Comparison of ENCODE assay signal across 1 cellular context in the genomic region with DNA sequence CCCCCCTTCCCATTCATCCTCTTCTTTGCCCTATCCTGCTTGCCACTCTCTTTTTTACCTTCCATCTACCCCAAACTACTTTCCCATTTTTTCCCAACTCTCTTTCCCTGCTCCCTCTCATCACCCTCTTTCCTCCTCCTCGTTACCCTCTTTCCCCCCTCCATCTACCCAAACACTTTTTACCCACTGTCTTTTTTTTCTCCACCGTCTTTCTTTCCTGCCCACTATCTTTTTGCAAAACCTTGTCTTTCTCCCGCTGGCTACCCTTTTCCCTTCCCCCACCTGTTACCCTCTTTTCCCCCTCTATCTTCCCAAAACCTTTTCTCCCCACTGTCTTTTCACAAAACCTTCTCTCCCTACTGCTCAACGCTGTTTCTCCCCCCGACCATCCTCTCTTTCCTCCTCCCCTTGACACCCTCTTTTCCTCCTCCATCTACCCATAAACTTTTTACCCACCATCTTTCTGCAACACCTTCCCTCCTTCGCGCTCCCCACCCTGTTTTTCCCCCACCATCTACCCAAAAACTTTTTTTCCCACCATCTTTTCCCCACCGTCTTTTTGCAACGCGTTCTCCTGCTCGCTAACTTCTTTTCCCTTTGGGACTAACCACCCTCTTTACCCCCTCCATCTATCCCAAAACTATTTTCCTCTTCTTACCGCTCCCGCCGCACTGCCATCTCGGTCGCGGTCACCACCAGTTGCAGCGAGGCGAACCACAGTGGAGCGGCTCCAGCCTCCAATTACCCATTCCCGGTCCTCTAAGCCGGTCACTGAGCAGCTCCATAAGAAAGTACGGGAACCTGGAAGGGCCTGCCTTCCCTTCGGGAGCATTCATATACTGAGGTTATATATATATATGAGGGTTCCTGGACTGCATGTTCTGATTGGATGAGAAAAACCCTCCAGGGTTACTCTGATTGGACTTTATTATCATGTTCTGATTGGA.
TF ChIP-seq lines count a peak whose summit lies in the region.

No MANE protein-coding gene starts in this region.

TF ChIP-seq in K562, 482 proteins besides CTCF, POLR2A, EP300 and RAD21 (continued from another document):
- TF ChIP-seq, protein P1, sequence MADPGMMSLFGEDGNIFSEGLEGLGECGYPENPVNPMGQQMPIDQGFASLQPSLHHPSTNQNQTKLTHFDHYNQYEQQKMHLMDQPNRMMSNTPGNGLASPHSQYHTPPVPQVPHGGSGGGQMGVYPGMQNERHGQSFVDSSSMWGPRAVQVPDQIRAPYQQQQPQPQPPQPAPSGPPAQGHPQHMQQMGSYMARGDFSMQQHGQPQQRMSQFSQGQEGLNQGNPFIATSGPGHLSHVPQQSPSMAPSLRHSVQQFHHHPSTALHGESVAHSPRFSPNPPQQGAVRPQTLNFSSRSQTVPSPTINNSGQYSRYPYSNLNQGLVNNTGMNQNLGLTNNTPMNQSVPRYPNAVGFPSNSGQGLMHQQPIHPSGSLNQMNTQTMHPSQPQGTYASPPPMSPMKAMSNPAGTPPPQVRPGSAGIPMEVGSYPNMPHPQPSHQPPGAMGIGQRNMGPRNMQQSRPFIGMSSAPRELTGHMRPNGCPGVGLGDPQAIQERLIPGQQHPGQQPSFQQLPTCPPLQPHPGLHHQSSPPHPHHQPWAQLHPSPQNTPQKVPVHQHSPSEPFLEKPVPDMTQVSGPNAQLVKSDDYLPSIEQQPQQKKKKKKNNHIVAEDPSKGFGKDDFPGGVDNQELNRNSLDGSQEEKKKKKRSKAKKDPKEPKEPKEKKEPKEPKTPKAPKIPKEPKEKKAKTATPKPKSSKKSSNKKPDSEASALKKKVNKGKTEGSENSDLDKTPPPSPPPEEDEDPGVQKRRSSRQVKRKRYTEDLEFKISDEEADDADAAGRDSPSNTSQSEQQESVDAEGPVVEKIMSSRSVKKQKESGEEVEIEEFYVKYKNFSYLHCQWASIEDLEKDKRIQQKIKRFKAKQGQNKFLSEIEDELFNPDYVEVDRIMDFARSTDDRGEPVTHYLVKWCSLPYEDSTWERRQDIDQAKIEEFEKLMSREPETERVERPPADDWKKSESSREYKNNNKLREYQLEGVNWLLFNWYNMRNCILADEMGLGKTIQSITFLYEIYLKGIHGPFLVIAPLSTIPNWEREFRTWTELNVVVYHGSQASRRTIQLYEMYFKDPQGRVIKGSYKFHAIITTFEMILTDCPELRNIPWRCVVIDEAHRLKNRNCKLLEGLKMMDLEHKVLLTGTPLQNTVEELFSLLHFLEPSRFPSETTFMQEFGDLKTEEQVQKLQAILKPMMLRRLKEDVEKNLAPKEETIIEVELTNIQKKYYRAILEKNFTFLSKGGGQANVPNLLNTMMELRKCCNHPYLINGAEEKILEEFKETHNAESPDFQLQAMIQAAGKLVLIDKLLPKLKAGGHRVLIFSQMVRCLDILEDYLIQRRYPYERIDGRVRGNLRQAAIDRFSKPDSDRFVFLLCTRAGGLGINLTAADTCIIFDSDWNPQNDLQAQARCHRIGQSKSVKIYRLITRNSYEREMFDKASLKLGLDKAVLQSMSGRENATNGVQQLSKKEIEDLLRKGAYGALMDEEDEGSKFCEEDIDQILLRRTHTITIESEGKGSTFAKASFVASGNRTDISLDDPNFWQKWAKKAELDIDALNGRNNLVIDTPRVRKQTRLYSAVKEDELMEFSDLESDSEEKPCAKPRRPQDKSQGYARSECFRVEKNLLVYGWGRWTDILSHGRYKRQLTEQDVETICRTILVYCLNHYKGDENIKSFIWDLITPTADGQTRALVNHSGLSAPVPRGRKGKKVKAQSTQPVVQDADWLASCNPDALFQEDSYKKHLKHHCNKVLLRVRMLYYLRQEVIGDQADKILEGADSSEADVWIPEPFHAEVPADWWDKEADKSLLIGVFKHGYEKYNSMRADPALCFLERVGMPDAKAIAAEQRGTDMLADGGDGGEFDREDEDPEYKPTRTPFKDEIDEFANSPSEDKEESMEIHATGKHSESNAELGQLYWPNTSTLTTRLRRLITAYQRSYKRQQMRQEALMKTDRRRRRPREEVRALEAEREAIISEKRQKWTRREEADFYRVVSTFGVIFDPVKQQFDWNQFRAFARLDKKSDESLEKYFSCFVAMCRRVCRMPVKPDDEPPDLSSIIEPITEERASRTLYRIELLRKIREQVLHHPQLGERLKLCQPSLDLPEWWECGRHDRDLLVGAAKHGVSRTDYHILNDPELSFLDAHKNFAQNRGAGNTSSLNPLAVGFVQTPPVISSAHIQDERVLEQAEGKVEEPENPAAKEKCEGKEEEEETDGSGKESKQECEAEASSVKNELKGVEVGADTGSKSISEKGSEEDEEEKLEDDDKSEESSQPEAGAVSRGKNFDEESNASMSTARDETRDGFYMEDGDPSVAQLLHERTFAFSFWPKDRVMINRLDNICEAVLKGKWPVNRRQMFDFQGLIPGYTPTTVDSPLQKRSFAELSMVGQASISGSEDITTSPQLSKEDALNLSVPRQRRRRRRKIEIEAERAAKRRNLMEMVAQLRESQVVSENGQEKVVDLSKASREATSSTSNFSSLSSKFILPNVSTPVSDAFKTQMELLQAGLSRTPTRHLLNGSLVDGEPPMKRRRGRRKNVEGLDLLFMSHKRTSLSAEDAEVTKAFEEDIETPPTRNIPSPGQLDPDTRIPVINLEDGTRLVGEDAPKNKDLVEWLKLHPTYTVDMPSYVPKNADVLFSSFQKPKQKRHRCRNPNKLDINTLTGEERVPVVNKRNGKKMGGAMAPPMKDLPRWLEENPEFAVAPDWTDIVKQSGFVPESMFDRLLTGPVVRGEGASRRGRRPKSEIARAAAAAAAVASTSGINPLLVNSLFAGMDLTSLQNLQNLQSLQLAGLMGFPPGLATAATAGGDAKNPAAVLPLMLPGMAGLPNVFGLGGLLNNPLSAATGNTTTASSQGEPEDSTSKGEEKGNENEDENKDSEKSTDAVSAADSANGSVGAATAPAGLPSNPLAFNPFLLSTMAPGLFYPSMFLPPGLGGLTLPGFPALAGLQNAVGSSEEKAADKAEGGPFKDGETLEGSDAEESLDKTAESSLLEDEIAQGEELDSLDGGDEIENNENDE (IDR thresholded peaks at IDR 0.05; ENCODE audit: low read depth, low read length) = no peak
- TF ChIP-seq, protein P2, sequence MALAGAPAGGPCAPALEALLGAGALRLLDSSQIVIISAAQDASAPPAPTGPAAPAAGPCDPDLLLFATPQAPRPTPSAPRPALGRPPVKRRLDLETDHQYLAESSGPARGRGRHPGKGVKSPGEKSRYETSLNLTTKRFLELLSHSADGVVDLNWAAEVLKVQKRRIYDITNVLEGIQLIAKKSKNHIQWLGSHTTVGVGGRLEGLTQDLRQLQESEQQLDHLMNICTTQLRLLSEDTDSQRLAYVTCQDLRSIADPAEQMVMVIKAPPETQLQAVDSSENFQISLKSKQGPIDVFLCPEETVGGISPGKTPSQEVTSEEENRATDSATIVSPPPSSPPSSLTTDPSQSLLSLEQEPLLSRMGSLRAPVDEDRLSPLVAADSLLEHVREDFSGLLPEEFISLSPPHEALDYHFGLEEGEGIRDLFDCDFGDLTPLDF (CRISPR knock-in tag; IDR thresholded peaks at IDR 0.05) = no peak
- TF ChIP-seq ILK (tag; IDR thresholded peaks at IDR 0.05; ENCODE audit: borderline replicate concordance, low read depth) = no peak
- TF ChIP-seq SRSF7 (optimal IDR thresholded peaks at IDR 0.05; ENCODE audit: low read depth, low read length) = no peak
- peak; percentile 64; the same call in 1 of the 2 replicates for TF ChIP-seq PHF8 (IDR thresholded peaks at IDR 0.05; ENCODE audit: borderline replicate concordance, low read length)
- TF ChIP-seq ZNF232 (CRISPR knock-in tag; IDR thresholded peaks at IDR 0.05) = no peak
- peak; percentile 51; the same call in 1 of the 2 replicates for TF ChIP-seq GTF2E2 (tag; IDR thresholded peaks at IDR 0.05)
- peak; percentile 18; the same call in 1 of the 2 replicates for TF ChIP-seq ZFX (CRISPR knock-in tag; IDR thresholded peaks at IDR 0.05)
- no peak for TF ChIP-seq MEF2D (tag; conservative IDR thresholded peaks at IDR 0.05; ENCODE audit: low read depth)
- no peak for TF ChIP-seq ZFP30 (CRISPR knock-in tag; IDR thresholded peaks at IDR 0.05; ENCODE audit: borderline replicate concordance)
- TF ChIP-seq, protein P3, sequence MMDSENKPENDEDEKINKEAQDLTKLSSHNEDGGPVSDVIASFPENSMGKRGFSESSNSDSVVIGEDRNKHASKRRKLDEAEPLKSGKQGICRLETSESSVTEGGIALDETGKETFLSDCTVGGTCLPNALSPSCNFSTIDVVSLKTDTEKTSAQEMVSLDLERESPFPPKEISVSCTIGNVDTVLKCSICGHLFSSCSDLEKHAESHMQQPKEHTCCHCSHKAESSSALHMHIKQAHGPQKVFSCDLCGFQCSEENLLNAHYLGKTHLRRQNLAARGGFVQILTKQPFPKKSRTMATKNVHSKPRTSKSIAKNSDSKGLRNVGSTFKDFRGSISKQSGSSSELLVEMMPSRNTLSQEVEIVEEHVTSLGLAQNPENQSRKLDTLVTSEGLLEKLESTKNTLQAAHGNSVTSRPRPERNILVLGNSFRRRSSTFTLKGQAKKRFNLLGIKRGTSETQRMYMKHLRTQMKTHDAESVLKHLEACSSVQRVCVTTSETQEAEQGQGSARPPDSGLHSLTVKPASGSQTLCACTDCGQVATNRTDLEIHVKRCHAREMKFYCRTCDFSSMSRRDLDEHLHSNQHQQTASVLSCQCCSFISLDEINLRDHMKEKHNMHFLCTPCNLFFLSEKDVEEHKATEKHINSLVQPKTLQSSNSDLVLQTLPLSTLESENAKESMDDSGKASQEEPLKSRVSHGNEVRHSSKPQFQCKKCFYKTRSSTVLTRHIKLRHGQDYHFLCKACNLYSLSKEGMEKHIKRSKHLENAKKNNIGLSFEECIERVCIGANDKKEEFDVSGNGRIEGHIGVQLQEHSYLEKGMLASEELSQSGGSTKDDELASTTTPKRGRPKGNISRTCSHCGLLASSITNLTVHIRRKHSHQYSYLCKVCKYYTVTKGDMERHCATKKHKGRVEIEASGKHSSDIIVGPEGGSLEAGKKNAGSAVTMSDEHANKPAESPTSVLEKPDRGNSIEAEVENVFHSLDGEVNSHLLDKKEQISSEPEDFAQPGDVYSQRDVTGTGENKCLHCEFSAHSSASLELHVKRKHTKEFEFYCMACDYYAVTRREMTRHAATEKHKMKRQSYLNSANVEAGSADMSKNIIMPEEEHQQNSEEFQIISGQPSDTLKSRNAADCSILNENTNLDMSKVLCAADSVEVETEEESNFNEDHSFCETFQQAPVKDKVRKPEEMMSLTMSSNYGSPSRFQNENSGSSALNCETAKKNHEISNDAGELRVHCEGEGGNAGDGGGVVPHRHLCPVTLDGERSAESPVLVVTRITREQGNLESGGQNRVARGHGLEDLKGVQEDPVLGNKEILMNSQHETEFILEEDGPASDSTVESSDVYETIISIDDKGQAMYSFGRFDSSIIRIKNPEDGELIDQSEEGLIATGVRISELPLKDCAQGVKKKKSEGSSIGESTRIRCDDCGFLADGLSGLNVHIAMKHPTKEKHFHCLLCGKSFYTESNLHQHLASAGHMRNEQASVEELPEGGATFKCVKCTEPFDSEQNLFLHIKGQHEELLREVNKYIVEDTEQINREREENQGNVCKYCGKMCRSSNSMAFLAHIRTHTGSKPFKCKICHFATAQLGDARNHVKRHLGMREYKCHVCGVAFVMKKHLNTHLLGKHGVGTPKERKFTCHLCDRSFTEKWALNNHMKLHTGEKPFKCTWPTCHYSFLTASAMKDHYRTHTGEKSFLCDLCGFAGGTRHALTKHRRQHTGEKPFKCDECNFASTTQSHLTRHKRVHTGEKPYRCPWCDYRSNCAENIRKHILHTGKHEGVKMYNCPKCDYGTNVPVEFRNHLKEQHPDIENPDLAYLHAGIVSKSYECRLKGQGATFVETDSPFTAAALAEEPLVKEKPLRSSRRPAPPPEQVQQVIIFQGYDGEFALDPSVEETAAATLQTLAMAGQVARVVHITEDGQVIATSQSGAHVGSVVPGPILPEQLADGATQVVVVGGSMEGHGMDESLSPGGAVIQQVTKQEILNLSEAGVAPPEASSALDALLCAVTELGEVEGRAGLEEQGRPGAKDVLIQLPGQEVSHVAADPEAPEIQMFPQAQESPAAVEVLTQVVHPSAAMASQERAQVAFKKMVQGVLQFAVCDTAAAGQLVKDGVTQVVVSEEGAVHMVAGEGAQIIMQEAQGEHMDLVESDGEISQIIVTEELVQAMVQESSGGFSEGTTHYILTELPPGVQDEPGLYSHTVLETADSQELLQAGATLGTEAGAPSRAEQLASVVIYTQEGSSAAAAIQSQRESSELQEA (IDR thresholded peaks at IDR 0.05; ENCODE audit: low read depth) = peak; percentile 80
- TF ChIP-seq ZC3H8 (IDR thresholded peaks at IDR 0.05) = no peak
- TF ChIP-seq, protein P4, sequence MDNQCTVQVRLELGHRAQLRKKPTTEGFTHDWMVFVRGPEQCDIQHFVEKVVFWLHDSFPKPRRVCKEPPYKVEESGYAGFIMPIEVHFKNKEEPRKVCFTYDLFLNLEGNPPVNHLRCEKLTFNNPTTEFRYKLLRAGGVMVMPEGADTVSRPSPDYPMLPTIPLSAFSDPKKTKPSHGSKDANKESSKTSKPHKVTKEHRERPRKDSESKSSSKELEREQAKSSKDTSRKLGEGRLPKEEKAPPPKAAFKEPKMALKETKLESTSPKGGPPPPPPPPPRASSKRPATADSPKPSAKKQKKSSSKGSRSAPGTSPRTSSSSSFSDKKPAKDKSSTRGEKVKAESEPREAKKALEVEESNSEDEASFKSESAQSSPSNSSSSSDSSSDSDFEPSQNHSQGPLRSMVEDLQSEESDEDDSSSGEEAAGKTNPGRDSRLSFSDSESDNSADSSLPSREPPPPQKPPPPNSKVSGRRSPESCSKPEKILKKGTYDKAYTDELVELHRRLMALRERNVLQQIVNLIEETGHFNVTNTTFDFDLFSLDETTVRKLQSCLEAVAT (IDR thresholded peaks at IDR 0.05) = peak in 1 of 2 experiments; percentile 47; a peak in 1 of 4 replicates
- TF ChIP-seq CREB1 (IDR thresholded peaks at IDR 0.05) = no peak
- TF ChIP-seq CREB1 (CRISPR knock-in tag; IDR thresholded peaks at IDR 0.05) = no peak
